9 cellular contexts compared by ENCODE assay signal in the genomic region with DNA sequence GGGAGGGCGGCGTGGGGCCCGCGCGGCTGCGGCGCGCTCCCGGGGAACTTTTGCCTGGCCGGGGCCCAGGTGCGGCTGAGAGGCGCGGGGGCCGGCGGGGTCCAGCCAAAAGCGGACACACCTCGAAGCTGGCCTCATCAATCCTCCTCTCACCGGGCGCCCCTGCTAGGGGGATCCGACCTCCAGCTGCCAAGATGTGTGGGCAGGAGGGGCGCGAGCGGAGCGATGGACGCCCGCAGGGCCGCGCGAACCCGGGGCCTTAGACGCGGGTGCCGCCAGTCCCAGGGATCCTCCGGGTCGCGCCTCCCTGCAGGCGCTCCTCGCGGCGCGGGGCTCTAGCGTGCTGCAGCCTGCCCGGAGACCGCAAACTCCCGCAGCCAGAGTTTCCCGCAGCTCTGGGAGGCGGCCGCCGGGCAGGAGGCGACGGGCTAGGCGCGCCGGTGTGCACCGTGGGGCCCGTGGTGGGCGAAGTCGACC. TPM values are rescaled to one million over a fixed set of nuclear protein-coding genes. Genes with fewer than 3 reads are reported as not detected.
A peak's percentile ranks its signal among the peaks of the same experiment; 100 is the strongest.
DNase-seq lines count a peak whose midpoint lies in the region; ATAC-seq and TF ChIP-seq lines count a peak whose summit lies in the region.
"Had no signal": no experiment of that assay in that cellular context is flagged by ENCODE, and none has a peak within 500 bp of the region (broad histone marks: within the 10 kb centered on the region; RNA-seq: fewer than 3 reads in every experiment).

No MANE protein-coding gene starts in this region.

- peaks cover 36% of the 10 kb centered on the region for H3K27me3 ChIP-seq in left ventricle myocardium inferior (ENCODE audit: low read depth)

- H3K4me3 ChIP-seq in left ventricle myocardium inferior = peak overlapping the region; percentile 81

- peaks cover 12% of the 10 kb centered on the region for H3K27me3 Mint-ChIP-seq in activated CD8-positive, alpha-beta T cell treated with anti-CD3 and anti-CD28 coated beads for 36 hours

- CTCF ChIA-PET in activated CD8-positive, alpha-beta T cell treated with anti-CD3 and anti-CD28 coated beads for 36 hours (lab: Charles Lee) = interaction anchor here (1.5 to 4.1 kb wide), 3 partner anchors 10 to 88 kb away, joined by 3 to 32 read pairs (median 7); no protein-coding TSS in a partner anchor

- H3K4me1 ChIP-seq in left ventricle myocardium inferior = peaks cover 64% of the 10 kb centered on the region

- peak; percentile 7 for DNase-seq in NCI-H2227 (lab: John Stamatoyannopoulos, UW; ENCODE audit: unreplicated experiment)
- no peak for DNase-seq in NCI-H2227 treated with DMSO at 0.1 percent for 48 hours (lab: John Stamatoyannopoulos, UW)
- DNase-seq in activated CD8-positive, alpha-beta T cell treated with anti-CD3 and anti-CD28 coated beads for 36 hours = no peak
- no peak for DNase-seq in left ventricle myocardium inferior
- DNase-seq in stimulated activated effector memory CD8-positive, alpha-beta T cell treated with anti-CD3 and anti-CD28 coated beads, Interleukin-12 subunit alpha, Interleukin-12 subunit beta, amount 100 ng/mL, for 72 hours (ENCODE audit: low spot score in 2 of 2) = no peak
- no peak for DNase-seq in erythroblast (lab: John Stamatoyannopoulos, UW)
- no peak for DNase-seq in omental fat pad (ENCODE audit: low spot score)

- H3K27ac Mint-ChIP-seq in activated CD8-positive, alpha-beta T cell treated with anti-CD3 and anti-CD28 coated beads for 36 hours = no peak overlapping the region
- no peak overlapping the region for H3K27ac Mint-ChIP-seq in stimulated activated effector memory CD8-positive, alpha-beta T cell treated with anti-CD3 and anti-CD28 coated beads, Interleukin-12 subunit alpha, Interleukin-12 subunit beta, amount 100 ng/mL, for 72 hours

- H3K4me3 Mint-ChIP-seq in activated CD8-positive, alpha-beta T cell treated with anti-CD3 and anti-CD28 coated beads for 36 hours = peak overlapping the region; percentile 89
- peak overlapping the region; percentile 81 for H3K4me3 Mint-ChIP-seq in stimulated activated effector memory CD8-positive, alpha-beta T cell treated with anti-CD3 and anti-CD28 coated beads, Interleukin-12 subunit alpha, Interleukin-12 subunit beta, amount 100 ng/mL, for 72 hours

- H3K36me3 Mint-ChIP-seq in activated CD8-positive, alpha-beta T cell treated with anti-CD3 and anti-CD28 coated beads for 36 hours (ENCODE audit: low read depth) = peaks cover 25% of the 10 kb centered on the region
- H3K36me3 Mint-ChIP-seq in stimulated activated effector memory CD8-positive, alpha-beta T cell treated with anti-CD3 and anti-CD28 coated beads, Interleukin-12 subunit alpha, Interleukin-12 subunit beta, amount 100 ng/mL, for 72 hours = no peaks in the 10 kb centered on the region

- H3K27ac ChIP-seq in left ventricle myocardium inferior (replicated peaks) = peak overlapping the region; percentile 96
- H3K27ac ChIP-seq: KMS-11 had no signal

- no peaks in the 10 kb centered on the region for H3K9me3 ChIP-seq in left ventricle myocardium inferior (replicated peaks)

- ATAC-seq in activated CD8-positive, alpha-beta T cell treated with anti-CD3 and anti-CD28 coated beads for 36 hours = no peak
- ATAC-seq in stimulated activated effector memory CD8-positive, alpha-beta T cell treated with anti-CD3 and anti-CD28 coated beads, Interleukin-12 subunit alpha, Interleukin-12 subunit beta, amount 100 ng/mL, for 72 hours = no peak
- ATAC-seq in GM19351 (IDR thresholded peaks at IDR 0.05; ENCODE audit: unreplicated experiment) = no peak
- no peak for ATAC-seq in omental fat pad (ENCODE audit: low FRiP score)

- no peaks in the 10 kb centered on the region for H3K36me3 ChIP-seq in left ventricle myocardium inferior

- no peak for TF ChIP-seq POLR2A in erythroblast (IDR thresholded peaks at IDR 0.05; ENCODE audit: low read length)

- H3K4me1 Mint-ChIP-seq in activated CD8-positive, alpha-beta T cell treated with anti-CD3 and anti-CD28 coated beads for 36 hours (ENCODE audit: low read depth) = peaks cover 41% of the 10 kb centered on the region
- H3K4me1 Mint-ChIP-seq in stimulated activated effector memory CD8-positive, alpha-beta T cell treated with anti-CD3 and anti-CD28 coated beads, Interleukin-12 subunit alpha, Interleukin-12 subunit beta, amount 100 ng/mL, for 72 hours = peaks cover 41% of the 10 kb centered on the region

- intact Hi-C loops in activated CD8-positive, alpha-beta T cell treated with anti-CD3 and anti-CD28 coated beads for 36 hours (cut with micrococcal nuclease) = no loop called here
- intact Hi-C loops in left ventricle myocardium inferior (cut with micrococcal nuclease) = loop anchor here (10.0 kb wide), 1 partner anchor 69 kb away; no protein-coding TSS in a partner anchor

- H3K9me3 Mint-ChIP-seq in activated CD8-positive, alpha-beta T cell treated with anti-CD3 and anti-CD28 coated beads for 36 hours = no peaks in the 10 kb centered on the region
- no peaks in the 10 kb centered on the region for H3K9me3 Mint-ChIP-seq in stimulated activated effector memory CD8-positive, alpha-beta T cell treated with anti-CD3 and anti-CD28 coated beads, Interleukin-12 subunit alpha, Interleukin-12 subunit beta, amount 100 ng/mL, for 72 hours

- POLR2A ChIA-PET in activated CD8-positive, alpha-beta T cell treated with anti-CD3 and anti-CD28 coated beads for 36 hours (lab: Charles Lee) = interaction anchor here (0.7 to 5.9 kb wide), 7 partner anchors 10 to 268 kb away, joined by 3 to 91 read pairs (median 5); a partner anchor contains a TSS

- no peak for TF ChIP-seq CTCF in activated CD8-positive, alpha-beta T cell treated with anti-CD3 and anti-CD28 coated beads for 36 hours (IDR thresholded peaks at IDR 0.05)
- TF ChIP-seq CTCF in left ventricle myocardium inferior (IDR thresholded peaks at IDR 0.05; ENCODE audit: borderline replicate concordance) (no peak), omental fat pad (IDR thresholded peaks at IDR 0.05) (no peak)

RNA-seq across cellular contexts. Expression of a gene that starts 0.8 kb away (rescaled TPM):
- 100 to 1,000 TPM; 124 to 136 TPM for total RNA-seq in activated CD8-positive, alpha-beta T cell treated with anti-CD3 and anti-CD28 coated beads for 36 hours
- total RNA-seq in left ventricle myocardium inferior (44.1 TPM), omental fat pad (10 to 100 TPM in 1 of 4 donors, 1 to 10 TPM in 3; 2.0 to 29.7 (median 6.6) TPM)
